9 cellular contexts compared by ENCODE assay signal in genomic region chr7:50793115-50793946, GRCh38. TPM values are rescaled to one million over a fixed set of nuclear protein-coding genes. Genes with fewer than 3 reads are reported as not detected.
DNase-seq lines count a peak whose midpoint lies in the region; ATAC-seq and TF ChIP-seq lines count a peak whose summit lies in the region.
"Had no signal": no experiment of that assay in that cellular context is flagged by ENCODE, and none has a peak within 500 bp of the region (broad histone marks: within the 10 kb centered on the region; RNA-seq: fewer than 3 reads in every experiment).

No MANE protein-coding gene starts in this region.

- H3K9me3 ChIP-seq in esophagus (ENCODE audit: control insufficient read depth in 2 of 2, insufficient read depth in 1 of 2, low read depth in 1 of 2, low read length in 1 of 2) = peaks cover 5% of the 10 kb centered on the region in 2 donors
- H3K9me3 ChIP-seq in mucosa of rectum (ENCODE audit: control insufficient read depth in 2 of 2, low read length in 2 of 2) = peaks cover 0 to 3% of the 10 kb centered on the region in 2 donors

- H3K4me3 Mint-ChIP-seq in activated CD8-positive, alpha-beta T cell treated with anti-CD3 and anti-CD28 coated beads for 36 hours = peak overlapping the region; percentile 52

- TF ChIP-seq CTCF in activated CD8-positive, alpha-beta T cell treated with anti-CD3 and anti-CD28 coated beads for 36 hours (IDR thresholded peaks at IDR 0.05) = no peak

- H3K36me3 Mint-ChIP-seq in activated CD8-positive, alpha-beta T cell treated with anti-CD3 and anti-CD28 coated beads for 36 hours (ENCODE audit: low read depth) = no peaks in the 10 kb centered on the region

- H3K27me3 ChIP-seq in esophagus (ENCODE audit: control insufficient read depth in 1 of 2, insufficient read depth in 2 of 2, low read length in 2 of 2) = no peaks in the 10 kb centered on the region
- peaks cover 10% of the 10 kb centered on the region in 2 donors for H3K27me3 ChIP-seq in mucosa of rectum (ENCODE audit: control insufficient read depth in 2 of 2, insufficient read depth in 2 of 2, low read length in 2 of 2)

- POLR2A ChIA-PET in activated CD8-positive, alpha-beta T cell treated with anti-CD3 and anti-CD28 coated beads for 36 hours (lab: Charles Lee) = no interaction called here

- DNase-seq in DMS 273 treated with DMSO at 0.1 percent for 48 hours (lab: John Stamatoyannopoulos, UW) (peak; percentile 43), NCI-H146 (lab: John Stamatoyannopoulos, UW) (peak; percentile 67), NCI-H1694 (lab: John Stamatoyannopoulos, UW) (no peak), NCI-H1092 (lab: John Stamatoyannopoulos, UW) (no peak)
- DNase-seq in activated CD8-positive, alpha-beta T cell treated with anti-CD3 and anti-CD28 coated beads for 36 hours = peak; percentile 16

- H3K4me3 ChIP-seq in esophagus (ENCODE audit: low read depth in 1 of 2, low read length in 2 of 2) (peak overlapping the region; percentile 63 to 74), mucosa of rectum (ENCODE audit: low read length in 2 of 2) (peak overlapping the region; percentile 62 to 69), urinary bladder (ENCODE audit: low read depth, low read length) (peak overlapping the region; percentile 99)

- CTCF ChIA-PET in activated CD8-positive, alpha-beta T cell treated with anti-CD3 and anti-CD28 coated beads for 36 hours (lab: Charles Lee) = no interaction called here

- H3K27ac ChIP-seq in esophagus (ENCODE audit: low read depth in 2 of 2, low read length in 1 of 2) (peak overlapping the region; percentile 67 to 73), mucosa of rectum (ENCODE audit: low read depth in 2 of 2, low read length in 2 of 2) (peak overlapping the region; percentile 13 to 32), urinary bladder (ENCODE audit: low read depth) (peak overlapping the region; percentile 83)

- H3K36me3 ChIP-seq in esophagus (ENCODE audit: control insufficient read depth in 2 of 2, insufficient read depth in 2 of 2, low read length in 1 of 2) (no peaks in the 10 kb centered on the region), mucosa of rectum (ENCODE audit: control insufficient read depth in 2 of 2, insufficient read depth in 2 of 2, low read length in 2 of 2) (no peaks in the 10 kb centered on the region), urinary bladder (ENCODE audit: insufficient read depth) (no peaks in the 10 kb centered on the region)

- H3K9ac ChIP-seq in mucosa of rectum (ENCODE audit: low read depth in 1 of 2, low read length in 2 of 2) = peak overlapping the region; percentile 47 to 65

- no peak overlapping the region for H3K27ac Mint-ChIP-seq in activated CD8-positive, alpha-beta T cell treated with anti-CD3 and anti-CD28 coated beads for 36 hours
- H3K27ac Mint-ChIP-seq: IgD-negative memory B cell had no signal

- H3K4me1 Mint-ChIP-seq in activated CD8-positive, alpha-beta T cell treated with anti-CD3 and anti-CD28 coated beads for 36 hours (ENCODE audit: low read depth) = peaks cover 5% of the 10 kb centered on the region

- H3K27me3 Mint-ChIP-seq in activated CD8-positive, alpha-beta T cell treated with anti-CD3 and anti-CD28 coated beads for 36 hours = peaks cover 38% of the 10 kb centered on the region

- peak; percentile 55 for ATAC-seq in activated CD8-positive, alpha-beta T cell treated with anti-CD3 and anti-CD28 coated beads for 36 hours

- WGBS in esophagus, 2 donors = 0 to 1% methylated on average over 66 to 113 of the region's 113 CpGs
- under 1% methylated on average over 112 of the region's 113 CpGs for WGBS in urinary bladder

- peaks cover 3% of the 10 kb centered on the region for H3K9me3 Mint-ChIP-seq in activated CD8-positive, alpha-beta T cell treated with anti-CD3 and anti-CD28 coated beads for 36 hours

- intact Hi-C loops in activated CD8-positive, alpha-beta T cell treated with anti-CD3 and anti-CD28 coated beads for 36 hours (cut with micrococcal nuclease) = no loop called here

- H3K4me1 ChIP-seq in esophagus (ENCODE audit: control insufficient read depth in 2 of 2, insufficient read depth in 2 of 2, low read length in 1 of 2) (no peaks in the 10 kb centered on the region), mucosa of rectum (ENCODE audit: control insufficient read depth in 2 of 2, insufficient read depth in 2 of 2, low read length in 2 of 2) (peaks cover 4 to 10% of the 10 kb centered on the region in 2 donors), urinary bladder (ENCODE audit: insufficient read depth) (no peaks in the 10 kb centered on the region)

RNA-seq across cellular contexts. Expression of gene GRB10, which starts 10.6 kb away (rescaled TPM):
- 1 to 10 TPM; 5.6 to 6.9 TPM for total RNA-seq in activated CD8-positive, alpha-beta T cell treated with anti-CD3 and anti-CD28 coated beads for 36 hours
- polyA plus RNA-seq in esophagus = 1 to 10 TPM; 4.0 to 5.0 TPM
- total RNA-seq in urinary bladder = 42.3 TPM
- polyA plus RNA-seq in urinary bladder = 44.3 TPM

Comparison
In these comparisons a context has a peak if more than half of its experiments do, and no peak if none do; other contexts are left out.
1. DNase-seq: peak in DMS 273 treated with DMSO at 0.1 percent for 48 hours (single experiment), NCI-H146 (single experiment) and activated CD8-positive, alpha-beta T cell treated with anti-CD3 and anti-CD28 coated beads for 36 hours (single experiment); none in NCI-H1694 (single experiment) and NCI-H1092 (single experiment).
2. H3K27ac ChIP-seq: peak in every context shown above with its lines; median percentile 83 in urinary bladder; 70 in esophagus; 22 in mucosa of rectum.
3. Peak in every context shown above with its lines, with median percentiles within 50 percentile points of each other: H3K4me3 ChIP-seq.